Comparison of ENCODE assay signal across 7 cellular contexts in genomic region chrX:131633285-131633917, GRCh38.
A peak's percentile ranks its signal among the peaks of the same experiment; 100 is the strongest.
DNase-seq lines count a peak whose midpoint lies in the region; ATAC-seq and TF ChIP-seq lines count a peak whose summit lies in the region.

No MANE protein-coding gene starts in this region.

- H3K4me3 ChIP-seq in GM06990 (replicated peaks; ENCODE audit: low read depth, low read length) (no peak overlapping the region), smooth muscle cell (no peak overlapping the region)

- H3K79me2 ChIP-seq in smooth muscle cell (ENCODE audit: low read depth): no peaks in the 10 kb centered on the region

- no peak overlapping the region for H3K27ac ChIP-seq in smooth muscle cell (ENCODE audit: low read depth)

- H3K4me1 ChIP-seq in smooth muscle cell (ENCODE audit: low read depth): no peaks in the 10 kb centered on the region

- peak; percentile 93 for ATAC-seq in GM21723 (IDR thresholded peaks at IDR 0.05; ENCODE audit: unreplicated experiment)

- H3K9me3 ChIP-seq in smooth muscle cell (replicated peaks; ENCODE audit: low read depth): no peaks in the 10 kb centered on the region

- no peaks in the 10 kb centered on the region for H3F3A ChIP-seq in smooth muscle cell (ENCODE audit: low read depth)

- peak; percentile 89 for TF ChIP-seq CTCF in GM06990 (IDR thresholded peaks at IDR 0.05; ENCODE audit: insufficient read depth, low read length, poor library complexity, severe bottlenecking)
- peak; percentile 62 for TF ChIP-seq CTCF in LNCAP (IDR thresholded peaks at IDR 0.05)
- peak; percentile 69 for TF ChIP-seq CTCF in smooth muscle cell (IDR thresholded peaks at IDR 0.05; ENCODE audit: borderline replicate concordance, insufficient read depth, poor library complexity, severe bottlenecking)

- H3K4me2 ChIP-seq in smooth muscle cell: no peak overlapping the region

- no peaks in the 10 kb centered on the region for H4K20me1 ChIP-seq in smooth muscle cell (ENCODE audit: low read depth)

- no peak overlapping the region for H3K9ac ChIP-seq in smooth muscle cell (ENCODE audit: low read depth)

- WGBS in smooth muscle cell (ENCODE audit: low lambda C conversion rate): 68% methylated on average over 13 of the region's 13 CpGs

- H3K27me3 ChIP-seq in GM06990 (replicated peaks; ENCODE audit: control insufficient read depth, insufficient read depth, low read length): no peaks in the 10 kb centered on the region
- H3K27me3 ChIP-seq in smooth muscle cell (ENCODE audit: low read depth): no peaks in the 10 kb centered on the region

- H2AFZ ChIP-seq in smooth muscle cell (ENCODE audit: low read depth): no peak overlapping the region

- no peaks in the 10 kb centered on the region for H3K36me3 ChIP-seq in GM06990 (ENCODE audit: control insufficient read depth, insufficient read depth, low read length)
- no peaks in the 10 kb centered on the region for H3K36me3 ChIP-seq in smooth muscle cell (ENCODE audit: low read depth)

- DNase-seq in GM06990 (ENCODE audit: extremely low read depth, insufficient read length): no peak
- DNase-seq in SKM-1 (lab: John Stamatoyannopoulos, UW; ENCODE audit: unreplicated experiment): peak; percentile 3
- peak; percentile 24 for DNase-seq in amniotic stem cell (lab: John Stamatoyannopoulos, UW)
- DNase-seq in hepatic stellate cell (ENCODE audit: low spot score): peak; percentile 13
- peak; percentile 0 for DNase-seq in smooth muscle cell (lab: John Stamatoyannopoulos, UW; ENCODE audit: unreplicated experiment)
